In the genomic region with DNA sequence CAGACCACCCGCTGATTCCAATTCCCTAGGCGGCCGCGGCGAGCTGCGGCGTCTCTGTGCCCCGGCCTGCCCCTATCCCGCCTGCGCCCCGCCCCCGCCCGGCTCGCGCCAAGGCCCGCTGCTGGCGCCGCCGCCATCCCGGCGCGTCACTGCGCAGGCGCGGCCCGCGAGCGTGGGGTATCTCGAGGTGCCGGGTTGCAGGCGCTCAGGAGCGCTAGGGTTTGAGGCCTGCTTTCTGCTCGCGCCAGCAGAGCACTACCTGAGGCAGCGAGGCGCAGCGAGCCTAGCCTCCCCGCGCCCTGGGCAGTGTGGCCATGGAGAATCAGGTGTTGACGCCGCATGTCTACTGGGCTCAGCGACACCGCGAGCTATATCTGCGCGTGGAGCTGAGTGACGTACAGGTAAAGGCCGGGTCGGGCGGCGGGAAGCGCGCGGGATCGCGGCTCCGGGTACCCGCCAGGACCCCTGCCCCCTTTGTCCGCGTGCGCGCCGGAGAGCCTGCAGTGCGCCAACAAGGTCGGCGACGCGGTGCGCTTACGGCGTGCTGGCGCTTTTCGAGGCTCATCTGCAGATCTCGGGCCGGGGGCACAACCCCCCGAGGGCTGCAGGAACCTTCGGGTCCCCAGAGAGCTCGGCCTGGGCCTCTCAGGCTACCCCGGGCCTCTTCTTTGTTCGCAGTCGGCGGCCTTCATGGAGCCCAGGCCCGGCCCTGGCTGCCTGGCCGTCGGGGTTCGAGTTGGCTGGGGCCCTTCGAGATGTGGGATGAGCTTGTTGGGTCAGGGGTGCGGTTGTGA, we compare ENCODE assay signal across 8 cellular contexts. TPM values are rescaled to one million over a fixed set of nuclear protein-coding genes. Genes with fewer than 3 reads are reported as not detected.
DNase-seq lines count a peak whose midpoint lies in the region; ATAC-seq, FAIRE-seq and TF ChIP-seq lines count a peak whose summit lies in the region.

TSS of gene HACD3 (plus strand) at position 146 of the 794 bp plus-strand sequence. CDS start at position 315, 169 bp downstream.

- peaks cover 17% of the 10 kb centered on the region; the same call in 1 of the 2 replicates for H4K20me1 ChIP-seq in HepG2 (ENCODE audit: insufficient read depth, low read length)

- POLR2A ChIA-PET in HepG2 (lab: Yijun Ruan, JAX), result interaction anchor here (0.5 to 2.3 kb wide), 7 partner anchors 8 to 226 kb away, joined by 3 to 21 read pairs (median 6); partner anchors contain the start of genes DPP8, INTS14 and RNU5B-1

- H3K4me3 ChIP-seq in HepG2 (replicated peaks in 1 of 3; ENCODE audit: insufficient read depth in 1 of 3, low read depth in 2 of 3, low read length in 3 of 3), result peak within 1 kb of the TSS; percentile 79 to 84 (median 84)

- no peaks in the 10 kb centered on the region; a peak in 1 of 5 replicates for H3K36me3 ChIP-seq in HepG2 (replicated peaks in 1 of 2; ENCODE audit: control insufficient read depth in 1 of 2, insufficient read depth in 2 of 2, low read length in 2 of 2)

- TF ChIP-seq POLR2A in GM19193 (IDR thresholded peaks at IDR 0.05; ENCODE audit: extremely low read depth, insufficient read depth, insufficient read length) (peak; percentile 73), HepG2 (IDR thresholded peaks at IDR 0.05; ENCODE audit: insufficient read depth in 1 of 2, low read depth in 2 of 2, low read length in 2 of 2) (peak; percentile 73 to 77)

- WGBS in HepG2 (ENCODE audit: low lambda C conversion rate), result 0% methylated on average over 8 of the region's 88 CpGs

- TF ChIP-seq RAD21 in HepG2 (CRISPR knock-in tag; IDR thresholded peaks at IDR 0.05), result peak; percentile 18; the same call in 1 of the 2 replicates

- CTCF ChIA-PET in HepG2 (lab: Yijun Ruan, JAX; ENCODE audit: low intra/inter-chr PET ratio, low total read pairs), result interaction anchor here (2.5 kb wide), 1 partner anchor 13 kb away, joined by 11 read pairs; the partner anchor contains the start of gene DPP8

- H3K79me2 ChIP-seq in HepG2 (ENCODE audit: insufficient read depth, low read length), result peaks cover 46% of the 10 kb centered on the region

- TSS peak; percentile 49 for BruUV-seq in HepG2 (replicated peaks; lab: Mats Ljungman, UMichigan)

- FAIRE-seq in HepG2 (lab: Jason Lieb, UNC), result no peak

- in situ Hi-C loops in HepG2 (cut with HindIII; ENCODE audit: extremely low pct_ligation_motif_present, low pct_unique_long_range_greater_than_20kb), result no loop called here

- TF ChIP-seq CTCF in HepG2 (CRISPR knock-in tag; IDR thresholded peaks at IDR 0.05), result peak; percentile 3; the same call in 1 of the 2 replicates

- H3K9me3 ChIP-seq in HepG2 (ENCODE audit: low read length), result no peaks in the 10 kb centered on the region

- no peaks in the 10 kb centered on the region for H3K27me3 ChIP-seq in HepG2 (ENCODE audit: control insufficient read depth in 1 of 2, insufficient read depth in 2 of 2, low read length in 2 of 2)

- peak; percentile 76 for ATAC-seq in HG03460 (IDR thresholded peaks at IDR 0.05; ENCODE audit: unreplicated experiment)
- peak; percentile 88 for ATAC-seq in HepG2

- H3K9ac ChIP-seq in HepG2 (ENCODE audit: insufficient read depth, low read depth, low read length), result peak within 1 kb of the TSS; percentile 92

- H2AFZ ChIP-seq in HepG2 (ENCODE audit: low read length), result peak within 1 kb of the TSS; percentile 99

- peak within 1 kb of the TSS; percentile 90 for H3K27ac ChIP-seq in HepG2 (ENCODE audit: extremely low read length, insufficient read depth, low read length)

- H3K4me2 ChIP-seq in HepG2 (ENCODE audit: low read depth, low read length), result peak within 1 kb of the TSS; percentile 90

- intact Hi-C loops in HepG2 (cut with micrococcal nuclease; ENCODE audit: unreplicated experiment), result no loop called here

- no peak for TF ChIP-seq EP300 in HepG2 (IDR thresholded peaks at IDR 0.05; ENCODE audit: low read depth in 2 of 2, low read length in 2 of 2)
- TF ChIP-seq EP300 in HepG2 (CRISPR knock-in tag; IDR thresholded peaks at IDR 0.05; ENCODE audit: borderline replicate concordance), result peak; percentile 28; the same call in 1 of the 2 replicates

- peaks cover 58% of the 10 kb centered on the region for H3K4me1 ChIP-seq in HepG2 (ENCODE audit: insufficient read depth, low read length)

- DNase-seq in AG20443 (ENCODE audit: low spot score) (peak; percentile 99), NCI-H69 (lab: John Stamatoyannopoulos, UW) (peak; percentile 96), dermis blood vessel endothelial cell (peak; percentile 86), HepG2 (ENCODE audit: low spot score) (peak; percentile 73)
- DNase-seq in activated CD4-positive, alpha-beta T cell treated with anti-CD3 and anti-CD28 coated beads, Interleukin-2, amount 50 U/mL, for 24 hours (ENCODE audit: low read depth in 1 of 2, low spot score in 1 of 2), result peak; percentile 79 to 81
- peak; percentile 94 for DNase-seq in stimulated activated CD4-positive, alpha-beta T cell treated with anti-CD3 and anti-CD28 coated beads, Interleukin-4, amount 100 ng/mL, for 1 hour

TF ChIP-seq in HepG2, 621 proteins besides CTCF, POLR2A, EP300 and RAD21 (continues in another document):
- TF ChIP-seq ZNF724P (CRISPR knock-in tag; IDR thresholded peaks at IDR 0.05; ENCODE audit: borderline replicate concordance) (peak; percentile 71; the same call in 1 of the 2 replicates), ZNF232 (CRISPR knock-in tag; IDR thresholded peaks at IDR 0.05; ENCODE audit: borderline replicate concordance) (peak; percentile 71; the same call in 1 of the 2 replicates), ZNF703 (CRISPR knock-in tag; IDR thresholded peaks at IDR 0.05; ENCODE audit: borderline replicate concordance) (0 out of 2 replicates have a peak, but pooled peaks have one; percentile 71), SATB2 (CRISPR knock-in tag; IDR thresholded peaks at IDR 0.05) (peak; percentile 66; the same call in 1 of the 2 replicates), PHF20 (CRISPR knock-in tag; IDR thresholded peaks at IDR 0.05) (peak; percentile 13; the same call in 1 of the 2 replicates), GMEB2 (CRISPR knock-in tag; IDR thresholded peaks at IDR 0.05; ENCODE audit: low read depth) (no peak), ZNF33A (CRISPR knock-in tag; IDR thresholded peaks at IDR 0.05; ENCODE audit: borderline replicate concordance) (no peak), ZSCAN12 (CRISPR knock-in tag; IDR thresholded peaks at IDR 0.05) (peak; percentile 82; the same call in 1 of the 2 replicates), ZNF547 (CRISPR knock-in tag; IDR thresholded peaks at IDR 0.05) (peak; percentile 92)

RNA-seq across cellular contexts. Expression of gene HACD3, which starts in this region (rescaled TPM):
- 93.1 and 105 TPM in 2 replicates for total RNA-seq in dermis blood vessel endothelial cell
- 108 and 161 TPM in 2 replicates for total RNA-seq in HepG2 (2016; rRNA removed; fragmentation: Illumina TruSeq; extraction: Trizol)
- total RNA-seq in HepG2 (2016; cell fraction: cytosol; rRNA removed; fragmentation: Illumina TruSeq; extraction: Trizol; ENCODE audit: low read depth), result 13.4 and 13.9 TPM in 2 replicates
- 111 and 164 TPM in 2 replicates for total RNA-seq in HepG2 (2016; cell fraction: insoluble cytoplasmic fraction; rRNA removed; fragmentation: Illumina TruSeq; extraction: Trizol)
- total RNA-seq in HepG2 (2016; cell fraction: membrane; rRNA removed; fragmentation: Illumina TruSeq; extraction: Trizol), result 45.2 and 51.9 TPM in 2 replicates
- 114 and 134 TPM in 2 replicates for total RNA-seq in HepG2 (2016; cell fraction: nucleus; rRNA removed; fragmentation: Illumina TruSeq; extraction: Trizol)
- polyA plus RNA-seq in HepG2 (2011; rRNA removed), result 71.5 and 73.6 TPM in 2 replicates
- polyA plus RNA-seq in HepG2 (2011; cell fraction: cytosol; rRNA removed), result 49.0 and 79.5 TPM in 2 replicates
- 13.2 and 18.7 TPM in 2 replicates for polyA plus RNA-seq in HepG2 (2011; cell fraction: nucleus; rRNA removed)
- polyA plus RNA-seq in HepG2 (2012), result 93.0 and 111 TPM in 2 replicates
- polyA plus RNA-seq in HepG2 (2016; cell fraction: cytosol; fragmentation: Illumina TruSeq; extraction: Trizol; ENCODE audit: low read depth), result 10.0 and 10.2 TPM in 2 replicates
- polyA plus RNA-seq in HepG2 (2016; cell fraction: insoluble cytoplasmic fraction; fragmentation: Illumina TruSeq; extraction: Trizol; ENCODE audit: low read depth), result 78.4 and 81.1 TPM in 2 replicates
- polyA plus RNA-seq in HepG2 (2016; cell fraction: membrane; fragmentation: Illumina TruSeq; extraction: Trizol; ENCODE audit: low read depth), result 21.7 and 24.2 TPM in 2 replicates
- polyA plus RNA-seq in HepG2 (2016; cell fraction: nucleus; fragmentation: Illumina TruSeq; extraction: Trizol; ENCODE audit: insufficient read depth, low read depth), result 124 TPM in 2 replicates
- polyA minus RNA-seq in HepG2 (2011; rRNA and poly(A)+ RNA removed; ENCODE audit: low replicate concordance), result 84.1 and 114 TPM in 2 replicates
- 61.3 and 74.8 TPM in 2 replicates for polyA minus RNA-seq in HepG2 (2011; cell fraction: cytosol; rRNA and poly(A)+ RNA removed)
- polyA minus RNA-seq in HepG2 (2011; cell fraction: nucleus; rRNA and poly(A)+ RNA removed), result 39.7 and 52.5 TPM in 2 replicates

Comparison
In these comparisons a context has a peak if more than half of its experiments do, and no peak if none do; other contexts are left out.
1. Peak in every context shown above with its lines: DNase-seq, ATAC-seq, H3K4me3 ChIP-seq and H3K27ac ChIP-seq.